25 cellular contexts compared by ENCODE assay signal in genomic region chr5:156589104-156589858, GRCh38.
"Had no signal": no experiment of that assay in that cellular context is flagged by ENCODE, and none has a peak within 500 bp of the region (broad histone marks: within the 10 kb centered on the region; RNA-seq: fewer than 3 reads in every experiment).

No MANE protein-coding gene starts in this region.

- H3K4me3 Mint-ChIP-seq: activated CD8-positive, alpha-beta T cell treated with anti-CD3 and anti-CD28 coated beads, Interleukin-2, amount 10 ng/mL, durations not matched to agents 7 days and 5 days; activated naive CD8-positive, alpha-beta T cell treated with anti-CD3 and anti-CD28 coated beads, Interleukin-2, amount 50 U/mL, for 24 hours; activated T-helper 1 cell treated with anti-CD3 and anti-CD28 coated beads, Interleukin-12 subunit alpha, Interleukin-12 subunit beta, Interleukin-2, Interleukin-4 antibody, amounts not matched to agents 30 ng/mL and 10 ng/mL and 1 ng/mL, durations not matched to agents 14 hours and 24 hours and 36 hours; brain; nephron progenitor cell; stimulated activated naive CD8-positive, alpha-beta T cell treated with anti-CD3 and anti-CD28 coated beads, Interleukin-15, Interleukin-2, amounts not matched to agents 100 ng/mL and 50 ng/mL, for 24 hours; T-cell; T-helper 2 cell treated with Interferon-gamma antibody and Interleukin-4, amounts not matched to agents 5 μg/mL and 100 μg/mL, for 36 hours had no signal

- H3K9me3 ChIP-seq: esophagus squamous epithelium, gastrocnemius medialis, pancreas, psoas muscle, right atrium auricular region, transverse colon had no signal

- H3K4me1 ChIP-seq: esophagus squamous epithelium, pancreas had no signal

- H3K27ac Mint-ChIP-seq: activated CD8-positive, alpha-beta T cell treated with anti-CD3 and anti-CD28 coated beads, Interleukin-2, amount 10 ng/mL, durations not matched to agents 7 days and 5 days; activated naive CD8-positive, alpha-beta T cell treated with anti-CD3 and anti-CD28 coated beads, Interleukin-2, amount 50 U/mL, for 24 hours; activated T-helper 1 cell treated with anti-CD3 and anti-CD28 coated beads, Interleukin-12 subunit alpha, Interleukin-12 subunit beta, Interleukin-2, Interleukin-4 antibody, amounts not matched to agents 30 ng/mL and 10 ng/mL and 1 ng/mL, durations not matched to agents 14 hours and 24 hours and 36 hours; nephron progenitor cell; stimulated activated naive CD8-positive, alpha-beta T cell treated with anti-CD3 and anti-CD28 coated beads, Interleukin-15, Interleukin-2, amounts not matched to agents 100 ng/mL and 50 ng/mL, for 24 hours; T-cell; T-helper 2 cell treated with Interferon-gamma antibody and Interleukin-4, amounts not matched to agents 5 μg/mL and 100 μg/mL, for 36 hours had no signal

- H3K36me3 Mint-ChIP-seq: T-cell had no signal

- FAIRE-seq: colon, pancreas, urothelium cell line had no signal

- H3K9me3 Mint-ChIP-seq: activated naive CD8-positive, alpha-beta T cell treated with anti-CD3 and anti-CD28 coated beads, Interleukin-2, amount 50 U/mL, for 24 hours; activated T-helper 1 cell treated with anti-CD3 and anti-CD28 coated beads, Interleukin-12 subunit alpha, Interleukin-12 subunit beta, Interleukin-2, Interleukin-4 antibody, amounts not matched to agents 30 ng/mL and 10 ng/mL and 1 ng/mL, durations not matched to agents 14 hours and 24 hours and 36 hours; brain; nephron progenitor cell; stimulated activated naive CD8-positive, alpha-beta T cell treated with anti-CD3 and anti-CD28 coated beads, Interleukin-15, Interleukin-2, amounts not matched to agents 100 ng/mL and 50 ng/mL, for 24 hours; T-cell; T-helper 2 cell treated with Interferon-gamma antibody and Interleukin-4, amounts not matched to agents 5 μg/mL and 100 μg/mL, for 36 hours had no signal

- H3K27ac ChIP-seq: esophagus squamous epithelium, pancreas, psoas muscle, transverse colon, WERI-Rb-1 had no signal

- ATAC-seq: activated CD8-positive, alpha-beta T cell treated with anti-CD3 and anti-CD28 coated beads, Interleukin-2, amount 10 ng/mL, durations not matched to agents 7 days and 5 days; activated naive CD8-positive, alpha-beta T cell treated with anti-CD3 and anti-CD28 coated beads, Interleukin-2, amount 50 U/mL, for 24 hours; gastrocnemius medialis; left lobe of liver; pancreas; psoas muscle; T-cell had no signal

- H3K36me3 ChIP-seq: esophagus squamous epithelium, gastrocnemius medialis, pancreas, transverse colon, WERI-Rb-1 had no signal

- H3K4me1 Mint-ChIP-seq: activated naive CD8-positive, alpha-beta T cell treated with anti-CD3 and anti-CD28 coated beads, Interleukin-2, amount 50 U/mL, for 24 hours; nephron progenitor cell; T-cell had no signal

- H3K4me3 ChIP-seq: esophagus squamous epithelium, gastrocnemius medialis, lung, pancreas, psoas muscle, right atrium auricular region, transverse colon had no signal

- H3K27me3 ChIP-seq: esophagus squamous epithelium, gastrocnemius medialis, pancreas, right atrium auricular region, transverse colon had no signal

- DNase-seq: activated CD4-positive, alpha-beta T cell treated with anti-CD3 and anti-CD28 coated beads for 1 hour; activated CD4-positive, alpha-beta T cell treated with anti-CD3 and anti-CD28 coated beads, Interleukin-2, amount 50 U/mL, for 1 hour; activated CD8-positive, alpha-beta T cell treated with anti-CD3 and anti-CD28 coated beads, Interleukin-2, amount 10 ng/mL, durations not matched to agents 7 days and 5 days; activated gamma-delta T cell; activated naive CD4-positive, alpha-beta T cell treated with anti-CD3 and anti-CD28 coated beads, Interleukin-2, amount 50 U/mL, for 16 hours; activated naive CD8-positive, alpha-beta T cell treated with anti-CD3 and anti-CD28 coated beads, Interleukin-2, amount 50 U/mL, for 24 hours; aorta; esophagus squamous epithelium; gastrocnemius medialis; islet precursor cell; nephron progenitor cell; pancreas; psoas muscle; T-cell; transverse colon; WERI-Rb-1 had no signal
